In genomic region chr1:160795951-160796383, GRCh38 we compare ENCODE assay signal across 9 cellular contexts. TPM values are rescaled to one million over a fixed set of nuclear protein-coding genes. Genes with fewer than 3 reads are reported as not detected.
DNase-seq lines count a peak whose midpoint lies in the region; ATAC-seq, FAIRE-seq and TF ChIP-seq lines count a peak whose summit lies in the region.
"Had no signal": no experiment of that assay in that cellular context is flagged by ENCODE, and none has a peak within 500 bp of the region (broad histone marks: within the 10 kb centered on the region; RNA-seq: fewer than 3 reads in every experiment).

TSS of gene LY9 (plus strand) at chr1:160796174. CDS start at chr1:160796188, 14 bp downstream.

- POLR2A ChIA-PET in HepG2 (lab: Yijun Ruan, JAX), result no interaction called here

- TF ChIP-seq POLR2A in right lobe of liver (IDR thresholded peaks at IDR 0.05), result peak; percentile 19
- TF ChIP-seq POLR2A in HepG2 (IDR thresholded peaks at IDR 0.05; ENCODE audit: insufficient read depth in 1 of 2, low read depth in 2 of 2, low read length in 2 of 2), result no peak

- TF ChIP-seq EP300 in HepG2 (IDR thresholded peaks at IDR 0.05; ENCODE audit: low read depth in 2 of 2, low read length in 2 of 2) (no peak), HepG2 (CRISPR knock-in tag; IDR thresholded peaks at IDR 0.05; ENCODE audit: borderline replicate concordance) (no peak)

- ATAC-seq in right lobe of liver (peak; percentile 56 to 76 (median 60)), HepG2 (no peak), HG03571 (IDR thresholded peaks at IDR 0.05; ENCODE audit: unreplicated experiment) (peak; percentile 76)

- H3K79me2 ChIP-seq in HepG2 (ENCODE audit: insufficient read depth, low read length), result no peaks in the 10 kb centered on the region

- no peaks in the 10 kb centered on the region for H3K27me3 ChIP-seq in right lobe of liver
- H3K27me3 ChIP-seq in HepG2 (ENCODE audit: control insufficient read depth in 1 of 2, insufficient read depth in 2 of 2, low read length in 2 of 2), result no peaks in the 10 kb centered on the region; a peak in 1 of 5 replicates
- no peaks in the 10 kb centered on the region for H3K27me3 ChIP-seq in rectal smooth muscle tissue (ENCODE audit: control insufficient read depth, insufficient read depth, low read length)
- H3K27me3 ChIP-seq in WERI-Rb-1 (ENCODE audit: insufficient read depth, low read depth, severe bottlenecking), result peaks cover 99% of the 10 kb centered on the region
- H3K27me3 ChIP-seq in HAP-1 (ENCODE audit: low read depth), result no peaks in the 10 kb centered on the region

- H3K27ac ChIP-seq in right lobe of liver (peak within 1 kb of the TSS in 1 of 3 donors; percentile 18), HepG2 (ENCODE audit: extremely low read length, insufficient read depth, low read length) (no peak within 1 kb of the TSS), rectal smooth muscle tissue (ENCODE audit: low read depth, low read length) (no peak within 1 kb of the TSS), WERI-Rb-1 (no peak within 1 kb of the TSS)

- intact Hi-C loops in right lobe of liver (cut with DNase I) (no loop called here), HepG2 (cut with micrococcal nuclease; ENCODE audit: unreplicated experiment) (no loop called here)

- H3K36me3 ChIP-seq in right lobe of liver (no peaks in the 10 kb centered on the region), HepG2 (replicated peaks in 1 of 2; ENCODE audit: control insufficient read depth in 1 of 2, insufficient read depth in 2 of 2, low read length in 2 of 2) (no peaks in the 10 kb centered on the region), rectal smooth muscle tissue (ENCODE audit: control insufficient read depth, insufficient read depth, low read length) (no peaks in the 10 kb centered on the region), WERI-Rb-1 (no peaks in the 10 kb centered on the region), HAP-1 (replicated peaks) (no peaks in the 10 kb centered on the region)

- CTCF ChIA-PET in HepG2 (lab: Yijun Ruan, JAX; ENCODE audit: low intra/inter-chr PET ratio, low total read pairs), result no interaction called here

- no peak for DNase-seq in right lobe of liver
- no peak for DNase-seq in HepG2 (ENCODE audit: low spot score)
- peak; percentile 51 for DNase-seq in activated T-cell treated with anti-CD3 and anti-CD28 coated beads for 1 hour (ENCODE audit: low read depth)
- no peak for DNase-seq in WERI-Rb-1
- no peak for DNase-seq in HAP-1 (ENCODE audit: low spot score in 2 of 2)
- no peak for DNase-seq in NCI-H69 (lab: John Stamatoyannopoulos, UW)
- DNase-seq: right cardiac atrium had no signal

- no peak for TF ChIP-seq CTCF in right lobe of liver (IDR thresholded peaks at IDR 0.05)
- no peak for TF ChIP-seq CTCF in HepG2 (CRISPR knock-in tag; IDR thresholded peaks at IDR 0.05)
- TF ChIP-seq CTCF in WERI-Rb-1 (IDR thresholded peaks at IDR 0.05; ENCODE audit: low read depth, low read length), result no peak

- in situ Hi-C loops in HepG2 (cut with HindIII; ENCODE audit: extremely low pct_ligation_motif_present, low pct_unique_long_range_greater_than_20kb), result no loop called here
- in situ Hi-C loops in HAP-1 (cut with MboI; ENCODE audit: low sequenced_read_pairs), result no loop called here

- TF ChIP-seq RAD21 in HepG2 (CRISPR knock-in tag; IDR thresholded peaks at IDR 0.05), result no peak

- no peak within 1 kb of the TSS for H3K4me2 ChIP-seq in HepG2 (ENCODE audit: low read depth, low read length)

- H3K9ac ChIP-seq in HepG2 (ENCODE audit: insufficient read depth, low read depth, low read length), result no peak within 1 kb of the TSS
- no peak within 1 kb of the TSS for H3K9ac ChIP-seq in rectal smooth muscle tissue (ENCODE audit: low read length)

- H4K20me1 ChIP-seq in HepG2 (ENCODE audit: insufficient read depth, low read length), result no peaks in the 10 kb centered on the region

- no peak within 1 kb of the TSS for H2AFZ ChIP-seq in HepG2 (ENCODE audit: low read length)

- no TSS peak for BruUV-seq in HepG2 (replicated peaks; lab: Mats Ljungman, UMichigan)

- H3K4me1 ChIP-seq in right lobe of liver (no peaks in the 10 kb centered on the region), HepG2 (ENCODE audit: insufficient read depth, low read length) (no peaks in the 10 kb centered on the region), rectal smooth muscle tissue (ENCODE audit: control insufficient read depth, insufficient read depth, low read length) (no peaks in the 10 kb centered on the region), HAP-1 (no peaks in the 10 kb centered on the region)

- FAIRE-seq in HepG2 (lab: Jason Lieb, UNC), result no peak

- no peaks in the 10 kb centered on the region for H3K9me3 ChIP-seq in right lobe of liver
- no peaks in the 10 kb centered on the region for H3K9me3 ChIP-seq in HepG2 (ENCODE audit: low read length)
- no peaks in the 10 kb centered on the region for H3K9me3 ChIP-seq in WERI-Rb-1 (ENCODE audit: severe bottlenecking)
- H3K9me3 ChIP-seq in HAP-1, result no peaks in the 10 kb centered on the region

- H3K4me3 ChIP-seq in right lobe of liver (no peak within 1 kb of the TSS), HepG2 (replicated peaks in 1 of 3; ENCODE audit: insufficient read depth in 1 of 3, low read depth in 2 of 3, low read length in 3 of 3) (no peak within 1 kb of the TSS), rectal smooth muscle tissue (ENCODE audit: low read length) (peak within 1 kb of the TSS; percentile 36), WERI-Rb-1 (ENCODE audit: low read depth, low read length) (no peak within 1 kb of the TSS), HAP-1 (no peak within 1 kb of the TSS)

- 63% methylated on average over 2 of the region's 4 CpGs for WGBS in right lobe of liver (ENCODE audit: insufficient coverage, low coverage, low lambda C conversion rate, missing lambda C conversion rate)
- 69% methylated on average over 3 of the region's 4 CpGs for WGBS in HepG2 (ENCODE audit: low lambda C conversion rate)

TF ChIP-seq in HepG2, 621 proteins besides CTCF, POLR2A, EP300 and RAD21:
- TF ChIP-seq E2F1 (CRISPR knock-in tag; IDR thresholded peaks at IDR 0.05) (no peak), PITX1 (CRISPR knock-in tag; IDR thresholded peaks at IDR 0.05) (no peak)

RNA-seq across cellular contexts. Expression of gene LY9, which starts in this region (rescaled TPM):
- total RNA-seq in right lobe of liver (1 to 10 TPM in 1 of 6 experiments, under 1 TPM in 4, not detected in 1; 0.11 to 1.3 (median 0.37) TPM), HepG2 (2016; rRNA removed; fragmentation: Illumina TruSeq; extraction: Trizol) (not detected in 2 replicates)
- total RNA-seq in HepG2 (2016; cell fraction: cytosol; rRNA removed; fragmentation: Illumina TruSeq; extraction: Trizol; ENCODE audit: low read depth), result not detected in 2 replicates
- not detected in 2 replicates for total RNA-seq in HepG2 (2016; cell fraction: insoluble cytoplasmic fraction; rRNA removed; fragmentation: Illumina TruSeq; extraction: Trizol)
- total RNA-seq in HepG2 (2016; cell fraction: membrane; rRNA removed; fragmentation: Illumina TruSeq; extraction: Trizol), result not detected in 2 replicates
- total RNA-seq in HepG2 (2016; cell fraction: nucleus; rRNA removed; fragmentation: Illumina TruSeq; extraction: Trizol), result not detected in 2 replicates
- not detected in 2 replicates for polyA plus RNA-seq in HepG2 (2011; rRNA removed)
- polyA plus RNA-seq in HepG2 (2011; cell fraction: cytosol; rRNA removed), result not detected in 2 replicates
- polyA plus RNA-seq in HepG2 (2011; cell fraction: nucleus; rRNA removed), result not detected in 2 replicates
- not detected in 2 replicates for polyA plus RNA-seq in HepG2 (2012)
- polyA plus RNA-seq in HepG2 (2016; cell fraction: cytosol; fragmentation: Illumina TruSeq; extraction: Trizol; ENCODE audit: low read depth), result not detected in 2 replicates
- polyA plus RNA-seq in HepG2 (2016; cell fraction: insoluble cytoplasmic fraction; fragmentation: Illumina TruSeq; extraction: Trizol; ENCODE audit: low read depth), result not detected in 2 replicates
- not detected in 2 replicates for polyA plus RNA-seq in HepG2 (2016; cell fraction: membrane; fragmentation: Illumina TruSeq; extraction: Trizol; ENCODE audit: low read depth)
- not detected in 2 replicates for polyA plus RNA-seq in HepG2 (2016; cell fraction: nucleus; fragmentation: Illumina TruSeq; extraction: Trizol; ENCODE audit: insufficient read depth, low read depth)
- polyA minus RNA-seq in HepG2 (2011; rRNA and poly(A)+ RNA removed; ENCODE audit: low replicate concordance), result 0.07 TPM in 1 of 2 replicates, not detected in the other
- polyA minus RNA-seq in HepG2 (2011; cell fraction: cytosol; rRNA and poly(A)+ RNA removed), result not detected in 2 replicates
- not detected in 2 replicates for polyA minus RNA-seq in HepG2 (2011; cell fraction: nucleus; rRNA and poly(A)+ RNA removed)
